9 cellular contexts compared by ENCODE assay signal in the genomic region with DNA sequence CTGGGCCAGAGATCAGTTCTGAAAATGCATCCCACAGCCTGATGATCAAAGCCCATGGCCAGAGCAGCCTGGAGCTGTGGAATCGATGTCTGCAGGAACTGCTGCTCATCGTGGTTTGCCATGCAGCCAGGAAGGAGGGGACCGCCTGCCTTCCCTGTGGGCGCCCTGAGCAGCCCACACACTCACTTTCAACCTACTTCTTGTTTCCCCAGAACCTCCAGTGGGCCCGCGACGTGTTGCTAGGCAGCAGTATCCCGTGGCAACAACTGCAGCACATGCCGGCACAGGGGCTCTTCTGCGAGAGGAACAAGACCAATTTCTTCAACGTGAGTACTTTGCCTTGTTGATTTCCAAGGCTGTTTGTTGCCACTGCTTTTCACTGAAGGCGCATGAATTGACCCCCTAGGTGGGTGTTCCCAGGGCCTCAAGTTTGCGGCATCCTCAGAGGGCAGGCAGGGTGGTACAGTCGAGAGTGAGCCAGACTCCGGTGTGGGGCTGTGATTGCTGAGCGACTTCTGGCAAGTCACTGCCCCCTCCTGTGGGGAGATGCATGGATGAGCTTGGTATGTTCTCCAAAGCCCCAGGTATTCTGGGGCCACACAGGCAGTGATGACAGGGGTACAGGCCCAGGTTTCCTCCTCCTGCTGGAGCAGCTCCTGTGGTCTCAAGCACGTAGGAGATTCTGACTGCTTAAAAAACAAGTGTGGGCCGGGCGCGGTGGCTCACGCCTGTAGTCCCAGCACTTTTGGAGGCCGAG. TPM values are rescaled to one million over a fixed set of nuclear protein-coding genes. Genes with fewer than 3 reads are reported as not detected.
DNase-seq lines count a peak whose midpoint lies in the region; ATAC-seq and TF ChIP-seq lines count a peak whose summit lies in the region.
"Had no signal": no experiment of that assay in that cellular context is flagged by ENCODE, and none has a peak within 500 bp of the region (broad histone marks: within the 10 kb centered on the region; RNA-seq: fewer than 3 reads in every experiment).

No MANE protein-coding gene starts in this region.

- no peak for TF ChIP-seq CTCF in nephron progenitor cell (IDR thresholded peaks at IDR 0.05)

- H3K27ac Mint-ChIP-seq in activated naive CD8-positive, alpha-beta T cell treated with anti-CD3 and anti-CD28 coated beads, Interleukin-2, amount 10 ng/mL, durations not matched to agents 7 days and 5 days: peak overlapping the region; percentile 63
- H3K27ac Mint-ChIP-seq in nephron progenitor cell: peak overlapping the region; percentile 22
- peak overlapping the region; percentile 35 to 63 for H3K27ac Mint-ChIP-seq in stimulated activated naive CD8-positive, alpha-beta T cell treated with anti-CD3 and anti-CD28 coated beads, Interleukin-15, amount 100 ng/mL, for 72 hours

- no peaks in the 10 kb centered on the region for H3K27me3 ChIP-seq in MG63
- H3K27me3 ChIP-seq: cardiac muscle cell had no signal

- H3K9me3 ChIP-seq in MG63: no peaks in the 10 kb centered on the region

- H3K9me3 Mint-ChIP-seq in activated naive CD8-positive, alpha-beta T cell treated with anti-CD3 and anti-CD28 coated beads, Interleukin-2, amount 10 ng/mL, durations not matched to agents 7 days and 5 days: no peaks in the 10 kb centered on the region
- H3K9me3 Mint-ChIP-seq in nephron progenitor cell: no peaks in the 10 kb centered on the region
- no peaks in the 10 kb centered on the region for H3K9me3 Mint-ChIP-seq in stimulated activated naive CD8-positive, alpha-beta T cell treated with anti-CD3 and anti-CD28 coated beads, Interleukin-15, amount 100 ng/mL, for 72 hours

- peaks cover 6% of the 10 kb centered on the region; the same call in 1 of the 2 replicates for H3K36me3 ChIP-seq in MG63

- peak overlapping the region; percentile 42 for H3K4me3 Mint-ChIP-seq in activated naive CD8-positive, alpha-beta T cell treated with anti-CD3 and anti-CD28 coated beads, Interleukin-2, amount 10 ng/mL, durations not matched to agents 7 days and 5 days
- no peak overlapping the region for H3K4me3 Mint-ChIP-seq in nephron progenitor cell
- H3K4me3 Mint-ChIP-seq in stimulated activated naive CD8-positive, alpha-beta T cell treated with anti-CD3 and anti-CD28 coated beads, Interleukin-15, amount 100 ng/mL, for 72 hours: peak overlapping the region in 1 of 2 donors; percentile 42

- peak; percentile 79 for ATAC-seq in activated naive CD8-positive, alpha-beta T cell treated with anti-CD3 and anti-CD28 coated beads, Interleukin-2, amount 10 ng/mL, durations not matched to agents 7 days and 5 days (ENCODE audit: low read depth)
- ATAC-seq in stimulated activated naive CD8-positive, alpha-beta T cell treated with anti-CD3 and anti-CD28 coated beads, Interleukin-15, amount 100 ng/mL, for 72 hours: peak; percentile 87
- ATAC-seq in HG03469 (IDR thresholded peaks at IDR 0.05; ENCODE audit: unreplicated experiment): no peak

- no peak overlapping the region for H3K4me3 ChIP-seq in MG63
- H3K4me3 ChIP-seq: cardiac muscle cell had no signal

- H3K36me3 Mint-ChIP-seq in activated naive CD8-positive, alpha-beta T cell treated with anti-CD3 and anti-CD28 coated beads, Interleukin-2, amount 10 ng/mL, durations not matched to agents 7 days and 5 days: peaks cover 27% of the 10 kb centered on the region
- peaks cover 29% of the 10 kb centered on the region for H3K36me3 Mint-ChIP-seq in nephron progenitor cell (ENCODE audit: low read depth)

- no peaks in the 10 kb centered on the region for H3K27me3 Mint-ChIP-seq in activated naive CD8-positive, alpha-beta T cell treated with anti-CD3 and anti-CD28 coated beads, Interleukin-2, amount 10 ng/mL, durations not matched to agents 7 days and 5 days
- H3K27me3 Mint-ChIP-seq in nephron progenitor cell (ENCODE audit: low read depth, poor library complexity): no peaks in the 10 kb centered on the region
- H3K27me3 Mint-ChIP-seq in stimulated activated naive CD8-positive, alpha-beta T cell treated with anti-CD3 and anti-CD28 coated beads, Interleukin-15, amount 100 ng/mL, for 72 hours: no peaks in the 10 kb centered on the region

- peaks cover 20% of the 10 kb centered on the region for H3K4me1 Mint-ChIP-seq in activated naive CD8-positive, alpha-beta T cell treated with anti-CD3 and anti-CD28 coated beads, Interleukin-2, amount 10 ng/mL, durations not matched to agents 7 days and 5 days
- peaks cover 7% of the 10 kb centered on the region for H3K4me1 Mint-ChIP-seq in nephron progenitor cell
- peaks cover 40% of the 10 kb centered on the region for H3K4me1 Mint-ChIP-seq in stimulated activated naive CD8-positive, alpha-beta T cell treated with anti-CD3 and anti-CD28 coated beads, Interleukin-15, amount 100 ng/mL, for 72 hours

- DNase-seq in UCSD-AML1 (lab: John Stamatoyannopoulos, UW; ENCODE audit: unreplicated experiment): peak; percentile 81
- peak; percentile 77 for DNase-seq in activated naive CD8-positive, alpha-beta T cell treated with anti-CD3 and anti-CD28 coated beads, Interleukin-2, amount 10 ng/mL, durations not matched to agents 7 days and 5 days
- DNase-seq in nephron progenitor cell: peak; percentile 68
- DNase-seq in stimulated activated naive CD8-positive, alpha-beta T cell treated with anti-CD3 and anti-CD28 coated beads, Interleukin-15, amount 100 ng/mL, for 72 hours: peak; percentile 64 to 78
- no peak for DNase-seq in MG63
- no peak for DNase-seq in RKO (ENCODE audit: low spot score)
- DNase-seq in NCI-H524 treated with DMSO at 0.1 percent for 48 hours (lab: John Stamatoyannopoulos, UW): no peak

- POLR2A ChIA-PET in activated naive CD8-positive, alpha-beta T cell treated with anti-CD3 and anti-CD28 coated beads, Interleukin-2, amount 10 ng/mL, durations not matched to agents 7 days and 5 days (lab: Charles Lee): interaction anchor here (1.0 to 3.9 kb wide), 3 partner anchors 12 to 22 kb away, joined by 3 to 43 read pairs (median 4); no protein-coding TSS in a partner anchor

RNA-seq across cellular contexts. Expression of gene SUSD2, which starts 47.0 kb away (rescaled TPM):
- total RNA-seq in activated naive CD8-positive, alpha-beta T cell treated with anti-CD3 and anti-CD28 coated beads, Interleukin-2, amount 10 ng/mL, durations not matched to agents 7 days and 5 days: 1 to 10 TPM in 1 of 2 experiments, under 1 TPM in 1; 0.94 to 1.2 TPM
- 0.20 TPM in 1 of 2 replicates, not detected in the other for total RNA-seq in MG63 (2014; rRNA removed; shearing (Covaris generic); ENCODE audit: low replicate concordance)

Comparison
In these comparisons a context has a peak if more than half of its experiments do, and no peak if none do; other contexts are left out.
1. DNase-seq: peak in UCSD-AML1 (single experiment), activated naive CD8-positive, alpha-beta T cell treated with anti-CD3 and anti-CD28 coated beads, Interleukin-2, amount 10 ng/mL, durations not matched to agents 7 days and 5 days (single experiment), nephron progenitor cell (single experiment) and stimulated activated naive CD8-positive, alpha-beta T cell treated with anti-CD3 and anti-CD28 coated beads, Interleukin-15, amount 100 ng/mL, for 72 hours (2 of 2); none in MG63 (single experiment), RKO (single experiment) and NCI-H524 treated with DMSO at 0.1 percent for 48 hours (single experiment).
2. Peak in every context shown above with its lines, with median percentiles within 50 percentile points of each other: H3K27ac Mint-ChIP-seq.